10 cellular contexts compared by ENCODE assay signal in the genomic region with DNA sequence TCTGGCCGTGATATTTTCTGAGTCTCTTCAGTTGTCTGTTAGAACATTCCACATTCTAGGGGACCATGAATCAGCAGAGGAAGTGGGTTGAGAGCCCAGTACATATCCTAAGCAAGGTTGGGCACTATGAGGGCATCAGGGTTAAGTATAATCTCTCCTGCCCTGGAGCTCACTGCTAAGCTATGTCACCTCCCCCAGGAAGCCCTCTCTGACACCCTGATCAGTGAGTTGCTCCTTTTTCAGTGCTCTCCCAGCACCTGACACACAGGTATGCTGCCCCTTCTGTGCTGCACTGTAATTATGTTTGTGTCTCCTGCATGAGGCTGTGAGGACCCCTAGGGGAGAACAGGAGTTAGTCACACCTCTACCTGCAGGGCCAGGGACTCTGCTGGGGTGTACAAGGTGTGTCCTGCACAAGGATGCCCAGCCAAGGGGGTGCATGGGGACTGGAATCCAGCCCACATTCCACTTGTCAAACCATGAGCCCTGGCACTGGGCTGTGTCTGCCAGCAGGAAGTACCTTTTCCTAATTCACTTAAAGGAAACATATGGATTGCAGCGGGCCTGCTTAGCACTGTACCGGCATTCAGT. TPM values are rescaled to one million over a fixed set of nuclear protein-coding genes. Genes with fewer than 3 reads are reported as not detected.
DNase-seq lines count a peak whose midpoint lies in the region; ATAC-seq and TF ChIP-seq lines count a peak whose summit lies in the region.
"Had no signal": no experiment of that assay in that cellular context is flagged by ENCODE, and none has a peak within 500 bp of the region (broad histone marks: within the 10 kb centered on the region; RNA-seq: fewer than 3 reads in every experiment).

No MANE protein-coding gene starts in this region.

- peak overlapping the region; percentile 29; the same call in 1 of the 2 replicates for H3K27ac Mint-ChIP-seq in HFFc6
- no peak overlapping the region for H3K27ac Mint-ChIP-seq in activated T-helper 2 cell treated with anti-CD3 and anti-CD28 coated beads, Interferon-gamma antibody, Interleukin-2, Interleukin-4, amounts not matched to agents 10 μg/mL and 5 μg/mL and 100 μg/mL, durations not matched to agents 14 hours and 24 hours and 36 hours

- no peak overlapping the region for H3K4me3 ChIP-seq in mucosa of descending colon
- H3K4me3 ChIP-seq: tibial nerve had no signal

- peaks cover 14% of the 10 kb centered on the region for H3K27me3 Mint-ChIP-seq in HFFc6 (ENCODE audit: insufficient read depth)
- peaks cover 18% of the 10 kb centered on the region for H3K27me3 Mint-ChIP-seq in activated T-helper 2 cell treated with anti-CD3 and anti-CD28 coated beads, Interferon-gamma antibody, Interleukin-2, Interleukin-4, amounts not matched to agents 10 μg/mL and 5 μg/mL and 100 μg/mL, durations not matched to agents 14 hours and 24 hours and 36 hours (ENCODE audit: low read depth)

- H3K4me1 Mint-ChIP-seq in HFFc6 (ENCODE audit: low read depth): peaks cover 18% of the 10 kb centered on the region
- peaks cover 12% of the 10 kb centered on the region for H3K4me1 Mint-ChIP-seq in activated T-helper 2 cell treated with anti-CD3 and anti-CD28 coated beads, Interferon-gamma antibody, Interleukin-2, Interleukin-4, amounts not matched to agents 10 μg/mL and 5 μg/mL and 100 μg/mL, durations not matched to agents 14 hours and 24 hours and 36 hours (ENCODE audit: low read depth)

- DNase-seq in NCI-H1105 treated with DMSO at 0.1 percent for 48 hours (lab: John Stamatoyannopoulos, UW) (peak; percentile 5), NCI-H1105 (lab: John Stamatoyannopoulos, UW) (no peak), HFFc6 (peak; percentile 50), mucosa of descending colon (no peak), HuH-7.5 (ENCODE audit: low spot score) (no peak)
- no peak for DNase-seq in activated T-helper 2 cell treated with anti-CD3 and anti-CD28 coated beads, Interferon-gamma antibody, Interleukin-2, Interleukin-4, amounts not matched to agents 10 μg/mL and 5 μg/mL and 100 μg/mL, durations not matched to agents 14 hours and 24 hours and 36 hours (ENCODE audit: low spot score)
- DNase-seq: stimulated activated CD4-positive, alpha-beta T cell treated with anti-CD3 and anti-CD28 coated beads, Interleukin-15, amount 100 ng/mL, for 24 hours had no signal

- H3K4me1 ChIP-seq in mucosa of descending colon (ENCODE audit: low read depth): no peaks in the 10 kb centered on the region
- H3K4me1 ChIP-seq: tibial nerve had no signal

- no peaks in the 10 kb centered on the region for H3K36me3 ChIP-seq in mucosa of descending colon (ENCODE audit: low read depth)
- H3K36me3 ChIP-seq: tibial nerve had no signal

- H3K4me3 Mint-ChIP-seq in HFFc6: no peak overlapping the region
- H3K4me3 Mint-ChIP-seq in activated T-helper 2 cell treated with anti-CD3 and anti-CD28 coated beads, Interferon-gamma antibody, Interleukin-2, Interleukin-4, amounts not matched to agents 10 μg/mL and 5 μg/mL and 100 μg/mL, durations not matched to agents 14 hours and 24 hours and 36 hours (ENCODE audit: low read depth): no peak overlapping the region

- H3K9me3 ChIP-seq in mucosa of descending colon: no peaks in the 10 kb centered on the region
- H3K9me3 ChIP-seq: tibial nerve had no signal

- H3K27ac ChIP-seq in VCaP: no peak overlapping the region
- H3K27ac ChIP-seq: tibial nerve had no signal

- H3K36me3 Mint-ChIP-seq in HFFc6 (ENCODE audit: low read depth): no peaks in the 10 kb centered on the region
- H3K36me3 Mint-ChIP-seq in activated T-helper 2 cell treated with anti-CD3 and anti-CD28 coated beads, Interferon-gamma antibody, Interleukin-2, Interleukin-4, amounts not matched to agents 10 μg/mL and 5 μg/mL and 100 μg/mL, durations not matched to agents 14 hours and 24 hours and 36 hours (ENCODE audit: low read depth): no peaks in the 10 kb centered on the region

- no peak for TF ChIP-seq CTCF in HFFc6 (IDR thresholded peaks at IDR 0.05)
- peak; percentile 59 for TF ChIP-seq CTCF in VCaP (conservative IDR thresholded peaks at IDR 0.05)
- TF ChIP-seq CTCF in mucosa of descending colon (IDR thresholded peaks at IDR 0.05): no peak

- ATAC-seq in mucosa of descending colon (peak; percentile 38), HG03469 (IDR thresholded peaks at IDR 0.05; ENCODE audit: unreplicated experiment) (no peak)

- intact Hi-C loops in mucosa of descending colon (cut with DNase I, micrococcal nuclease): no loop called here
- intact Hi-C loops in activated T-helper 2 cell treated with anti-CD3 and anti-CD28 coated beads, Interferon-gamma antibody, Interleukin-2, Interleukin-4, amounts not matched to agents 10 μg/mL and 5 μg/mL and 100 μg/mL, durations not matched to agents 14 hours and 24 hours and 36 hours (cut with micrococcal nuclease): no loop called here

- H3K9me3 Mint-ChIP-seq in HFFc6: no peaks in the 10 kb centered on the region
- no peaks in the 10 kb centered on the region for H3K9me3 Mint-ChIP-seq in activated T-helper 2 cell treated with anti-CD3 and anti-CD28 coated beads, Interferon-gamma antibody, Interleukin-2, Interleukin-4, amounts not matched to agents 10 μg/mL and 5 μg/mL and 100 μg/mL, durations not matched to agents 14 hours and 24 hours and 36 hours

RNA-seq across cellular contexts. Expression of gene RAB44, which starts 3.9 kb away (rescaled TPM):
- under 1 TPM in 2 of 6 experiments, not detected in 4; 0.26 to 0.45 TPM for total RNA-seq in HFFc6 (2021; fragmentation: NEBNext Ultra II Directional; extraction: Animal tissue kit (Norgen Biotek cat#: 25700))
- under 1 TPM; 0.32 to 0.53 (median 0.32) TPM for total RNA-seq in mucosa of descending colon
- total RNA-seq in activated T-helper 2 cell treated with anti-CD3 and anti-CD28 coated beads, Interferon-gamma antibody, Interleukin-2, Interleukin-4, amounts not matched to agents 10 μg/mL and 5 μg/mL and 100 μg/mL, durations not matched to agents 14 hours and 24 hours and 36 hours: not detected in 2 replicates

RNA-seq across cellular contexts. Expression of gene CDKN1A, which starts 23.0 kb away (rescaled TPM):
- 100 to 1,000 TPM; 496 to 872 (median 617) TPM for total RNA-seq in HFFc6 (2021; fragmentation: NEBNext Ultra II Directional; extraction: Animal tissue kit (Norgen Biotek cat#: 25700))
- total RNA-seq in mucosa of descending colon: 100 to 1,000 TPM; 181 to 381 (median 255) TPM
- total RNA-seq in activated T-helper 2 cell treated with anti-CD3 and anti-CD28 coated beads, Interferon-gamma antibody, Interleukin-2, Interleukin-4, amounts not matched to agents 10 μg/mL and 5 μg/mL and 100 μg/mL, durations not matched to agents 14 hours and 24 hours and 36 hours: 43.9 and 45.3 TPM in 2 replicates

Comparison
In these comparisons a context has a peak if more than half of its experiments do, and no peak if none do; other contexts are left out.
1. DNase-seq: peak in NCI-H1105 treated with DMSO at 0.1 percent for 48 hours (single experiment) and HFFc6 (single experiment); none in NCI-H1105 (single experiment), mucosa of descending colon (0 of 3), activated T-helper 2 cell treated with anti-CD3 and anti-CD28 coated beads, Interferon-gamma antibody, Interleukin-2, Interleukin-4, amounts not matched to agents 10 μg/mL and 5 μg/mL and 100 μg/mL, durations not matched to agents 14 hours and 24 hours and 36 hours (single experiment) and HuH-7.5 (single experiment).